1 cellular context compared by ENCODE assay signal in the genomic region with DNA sequence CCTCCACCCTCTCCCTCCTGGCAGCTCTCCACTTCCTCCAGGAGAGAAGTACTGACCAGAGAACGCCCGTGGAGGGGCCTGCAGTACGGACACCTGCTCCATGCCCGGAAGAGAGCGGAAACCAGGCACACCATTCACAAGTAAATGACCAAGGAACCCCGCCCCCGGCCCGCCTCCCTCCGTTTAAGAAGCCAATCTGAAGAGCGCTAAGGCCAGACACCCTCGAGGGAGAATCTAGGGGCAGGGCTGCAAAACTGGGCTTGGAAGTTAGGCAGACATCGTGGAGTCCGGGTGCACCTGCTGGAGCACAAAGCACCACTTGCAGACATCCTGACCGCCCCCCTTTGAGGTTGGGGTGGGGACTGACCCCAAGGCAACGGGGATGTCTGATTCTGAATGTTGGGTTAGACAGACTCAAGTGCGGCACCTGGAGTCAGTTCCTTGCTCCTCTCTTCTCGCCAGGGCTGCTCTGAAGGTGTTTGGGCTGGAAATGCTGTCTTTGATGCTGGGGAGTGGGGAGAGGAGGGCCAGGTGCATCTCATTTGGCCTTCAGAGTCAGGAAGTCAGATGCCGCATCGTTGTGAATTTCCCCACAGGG.
TF ChIP-seq lines count a peak whose summit lies in the region.

No MANE protein-coding gene starts in this region.

TF ChIP-seq in IMR-90, 13 proteins besides CTCF, POLR2A, EP300 and RAD21:
- TF ChIP-seq, protein P1, sequence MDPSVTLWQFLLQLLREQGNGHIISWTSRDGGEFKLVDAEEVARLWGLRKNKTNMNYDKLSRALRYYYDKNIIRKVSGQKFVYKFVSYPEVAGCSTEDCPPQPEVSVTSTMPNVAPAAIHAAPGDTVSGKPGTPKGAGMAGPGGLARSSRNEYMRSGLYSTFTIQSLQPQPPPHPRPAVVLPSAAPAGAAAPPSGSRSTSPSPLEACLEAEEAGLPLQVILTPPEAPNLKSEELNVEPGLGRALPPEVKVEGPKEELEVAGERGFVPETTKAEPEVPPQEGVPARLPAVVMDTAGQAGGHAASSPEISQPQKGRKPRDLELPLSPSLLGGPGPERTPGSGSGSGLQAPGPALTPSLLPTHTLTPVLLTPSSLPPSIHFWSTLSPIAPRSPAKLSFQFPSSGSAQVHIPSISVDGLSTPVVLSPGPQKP (IDR thresholded peaks at IDR 0.05; ENCODE audit: borderline replicate concordance, low read depth, low read length): no peak
- TF ChIP-seq SMC3 (IDR thresholded peaks at IDR 0.05; ENCODE audit: low read depth, low read length): no peak
